23 cellular contexts compared by ENCODE assay signal in the genomic region with DNA sequence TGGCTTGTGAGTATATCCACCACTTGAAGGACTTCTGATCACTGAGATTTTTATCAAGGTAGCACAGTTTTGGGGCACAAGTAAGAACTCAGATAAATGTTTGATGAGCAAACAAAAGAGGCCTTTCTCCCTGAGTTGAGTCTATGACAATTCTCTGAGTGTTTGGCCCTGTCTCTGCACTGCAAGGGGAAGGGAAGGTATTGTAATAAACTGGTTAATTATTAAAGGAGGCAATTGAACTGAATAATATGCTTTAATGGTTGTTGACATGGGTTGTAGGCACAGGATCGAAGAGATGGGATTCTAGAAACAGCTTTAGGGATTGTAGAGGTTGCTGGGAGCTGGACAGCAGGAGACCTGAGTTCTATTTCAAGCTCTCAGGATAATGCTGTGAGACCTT.
"Had no signal": no experiment of that assay in that cellular context is flagged by ENCODE, and none has a peak within 500 bp of the region (broad histone marks: within the 10 kb centered on the region; RNA-seq: fewer than 3 reads in every experiment).

No MANE protein-coding gene starts in this region.

- H3K4me1 ChIP-seq: pancreas, stomach, transverse colon had no signal

- DNase-seq: cortex of kidney; dorsolateral prefrontal cortex; effector memory CD4-positive, alpha-beta T cell; immature natural killer cell; left colon; mesendoderm; naive B cell; pancreas; retina; stimulated activated CD4-positive, alpha-beta T cell treated with anti-CD3 and anti-CD28 coated beads, Interleukin-2, amount 100 ng/mL, for 24 hours; stimulated activated CD4-positive, alpha-beta T cell treated with anti-CD3 and anti-CD28 coated beads, Interleukin-4, amount 100 ng/mL, for 4 hours; stimulated activated naive B cell treated with anti-CD40 and anti-IgM and Interleukin-4, amounts not matched to agents 10 μg/mL and 1 μg/mL and 100 μg/mL, for 72 hours; stomach; substantia nigra; transverse colon had no signal

- H3K36me3 Mint-ChIP-seq: immature natural killer cell; naive B cell; stimulated activated naive B cell treated with anti-CD40 and anti-IgM and Interleukin-4, amounts not matched to agents 10 μg/mL and 1 μg/mL and 100 μg/mL, for 72 hours had no signal

- H3K27ac ChIP-seq: dorsolateral prefrontal cortex, pancreas, stomach, thoracic aorta, transverse colon had no signal

- H3K27ac Mint-ChIP-seq: immature natural killer cell; naive B cell; progenitor cell of endocrine pancreas; stimulated activated naive B cell treated with anti-CD40 and anti-IgM and Interleukin-4, amounts not matched to agents 10 μg/mL and 1 μg/mL and 100 μg/mL, for 72 hours had no signal

- H3K27me3 ChIP-seq: dorsolateral prefrontal cortex, pancreas, stomach, transverse colon had no signal

- H3K4me3 Mint-ChIP-seq: central memory CD8-positive, alpha-beta T cell; immature natural killer cell; naive B cell; stimulated activated naive B cell treated with anti-CD40 and anti-IgM and Interleukin-4, amounts not matched to agents 10 μg/mL and 1 μg/mL and 100 μg/mL, for 72 hours had no signal

- H3K4me3 ChIP-seq: dorsolateral prefrontal cortex, pancreas, stomach, thoracic aorta, transverse colon had no signal

- ATAC-seq: esophagus mucosa; left colon; sciatic nerve; stimulated activated naive B cell treated with anti-CD40 and anti-IgM and Interleukin-4, amounts not matched to agents 10 μg/mL and 1 μg/mL and 100 μg/mL, for 72 hours had no signal

- FAIRE-seq: endometrium, frontal cortex, keratinocyte, pancreas had no signal

- H3K4me1 Mint-ChIP-seq: central memory CD8-positive, alpha-beta T cell; immature natural killer cell; naive B cell; stimulated activated naive B cell treated with anti-CD40 and anti-IgM and Interleukin-4, amounts not matched to agents 10 μg/mL and 1 μg/mL and 100 μg/mL, for 72 hours had no signal

- H3K36me3 ChIP-seq: pancreas, stomach, thoracic aorta, transverse colon had no signal

- H3K27me3 Mint-ChIP-seq: progenitor cell of endocrine pancreas had no signal

- H3K9me3 Mint-ChIP-seq: central memory CD8-positive, alpha-beta T cell; immature natural killer cell; stimulated activated naive B cell treated with anti-CD40 and anti-IgM and Interleukin-4, amounts not matched to agents 10 μg/mL and 1 μg/mL and 100 μg/mL, for 72 hours had no signal

- H3K9me3 ChIP-seq: pancreas, stomach, thoracic aorta, transverse colon had no signal
